In the genomic region with DNA sequence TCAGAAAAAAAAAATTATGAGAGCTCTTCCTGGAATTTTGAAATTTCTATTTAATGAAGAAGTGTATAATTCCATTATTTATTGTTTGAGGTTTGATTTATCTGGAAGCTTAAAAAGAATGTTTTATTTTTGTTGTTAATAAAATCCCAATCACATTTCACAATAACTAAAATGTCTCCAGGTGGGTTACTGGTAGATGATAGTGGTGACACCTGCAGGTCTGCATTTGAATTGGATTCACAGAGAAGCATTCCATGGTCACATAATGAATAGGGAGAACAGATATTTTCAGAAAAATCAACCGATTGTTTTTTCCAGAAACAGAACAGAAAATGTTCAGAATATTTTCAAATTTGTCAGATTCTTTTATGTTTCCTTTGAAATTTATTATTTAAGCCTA, we compare ENCODE assay signal across 18 cellular contexts. TPM values are rescaled to one million over a fixed set of nuclear protein-coding genes. Genes with fewer than 3 reads are reported as not detected.
A peak's percentile ranks its signal among the peaks of the same experiment; 100 is the strongest.
DNase-seq lines count a peak whose midpoint lies in the region; ATAC-seq, FAIRE-seq and TF ChIP-seq lines count a peak whose summit lies in the region.
"Had no signal": no experiment of that assay in that cellular context is flagged by ENCODE, and none has a peak within 500 bp of the region (broad histone marks: within the 10 kb centered on the region; RNA-seq: fewer than 3 reads in every experiment).

No MANE protein-coding gene starts in this region.

- H2BK20ac ChIP-seq in H9 (ENCODE audit: low read depth, low read length, poor library complexity, severe bottlenecking) = no peak overlapping the region

- ATAC-seq in CD4-positive, alpha-beta T cell (ENCODE audit: poor library complexity) = no peak
- ATAC-seq: T-cell had no signal

- dilution Hi-C loops in keratinocyte (cut with MboI; ENCODE audit: extremely low pct_ligation_motif_present, low sequenced_read_pairs) = no loop called here

- no peaks in the 10 kb centered on the region for H3K23me2 ChIP-seq in H9 (ENCODE audit: insufficient read length, low read depth, low read length, poor library complexity, severe bottlenecking)

- H3K79me1 ChIP-seq in H9 (ENCODE audit: insufficient read depth, low read depth, low read length, poor library complexity, severe bottlenecking) = no peaks in the 10 kb centered on the region

- H3K36me3 Mint-ChIP-seq in H9 (ENCODE audit: insufficient read depth in 1 of 3, low read depth in 3 of 3) = no peaks in the 10 kb centered on the region; a peak in 1 of 7 replicates
- peaks cover 41% of the 10 kb centered on the region for H3K36me3 Mint-ChIP-seq in CD4-positive, alpha-beta T cell (ENCODE audit: low read depth)

- intact Hi-C loops in CD4-positive, alpha-beta T cell (cut with DNase I, micrococcal nuclease) = no loop called here

- H2AFZ ChIP-seq in H9 (ENCODE audit: low read length) (no peak overlapping the region), keratinocyte (ENCODE audit: control insufficient read depth, low read length) (no peak overlapping the region)

- H3K56ac ChIP-seq in H9 (ENCODE audit: insufficient read length, low read depth, low read length) = no peak overlapping the region

- H3K4me1 Mint-ChIP-seq in H9 = peaks cover 9 to 12% of the 10 kb centered on the region in 2 experiments
- peaks cover 4% of the 10 kb centered on the region for H3K4me1 Mint-ChIP-seq in CD4-positive, alpha-beta T cell (ENCODE audit: low read depth)

- no peaks in the 10 kb centered on the region; a peak in 1 of 5 replicates for H3K9me3 Mint-ChIP-seq in H9
- no peaks in the 10 kb centered on the region for H3K9me3 Mint-ChIP-seq in CD4-positive, alpha-beta T cell
- H3K9me3 Mint-ChIP-seq: T-cell had no signal

- peak; percentile 13 for TF ChIP-seq CTCF in AG09309 (IDR thresholded peaks at IDR 0.05; ENCODE audit: control insufficient read depth, insufficient read depth, low read depth, low read length, missing control alignments)
- peak; percentile 63 for TF ChIP-seq CTCF in H9 (conservative IDR thresholded peaks at IDR 0.05)
- TF ChIP-seq CTCF in RWPE1 (conservative IDR thresholded peaks at IDR 0.05; ENCODE audit: low read depth) = peak; percentile 54
- TF ChIP-seq CTCF in keratinocyte (optimal IDR thresholded peaks at IDR 0.05 in 1 of 3, IDR thresholded peaks at IDR 0.05 in 1 of 3, conservative IDR thresholded peaks at IDR 0.05 in 1 of 3; ENCODE audit: extremely low read depth in 1 of 3, insufficient read depth in 2 of 3, low read length in 3 of 3) = peak in 2 of 3 experiments; percentile 19 to 24
- no peak for TF ChIP-seq CTCF in CD4-positive, alpha-beta T cell (IDR thresholded peaks at IDR 0.05)

- H2BK120ac ChIP-seq in H9 (ENCODE audit: low read depth, low read length, poor library complexity, severe bottlenecking) = no peak overlapping the region

- H3K27me3 Mint-ChIP-seq in H9 (ENCODE audit: low read depth) = no peaks in the 10 kb centered on the region
- H3K27me3 Mint-ChIP-seq in CD4-positive, alpha-beta T cell = no peaks in the 10 kb centered on the region
- H3K27me3 Mint-ChIP-seq: T-cell had no signal

- H3K4ac ChIP-seq in H9 (ENCODE audit: low read depth, low read length) = no peak overlapping the region

- no peak for DNase-seq in AG09309 (ENCODE audit: low read depth)
- no peak for DNase-seq in H9
- DNase-seq in RWPE1 (ENCODE audit: low spot score) = peak; percentile 47
- no peak for DNase-seq in keratinocyte (ENCODE audit: low read depth, low spot score)
- DNase-seq in EL = no peak
- no peak for DNase-seq in CD4-positive, alpha-beta T cell
- no peak for DNase-seq in GOT3 (lab: John Stamatoyannopoulos, UW)
- no peak for DNase-seq in GF-D8 (lab: John Stamatoyannopoulos, UW)
- DNase-seq: adrenal gland; central memory CD4-positive, alpha-beta T cell; DMS 273 treated with DMSO at 0.1 percent for 48 hours; effector memory CD4-positive, alpha-beta T cell; left cardiac atrium; NCI-H2029 treated with DMSO at 0.1 percent for 48 hours; NCI-H526 treated with DMSO at 0.1 percent for 48 hours; stimulated activated CD4-positive, alpha-beta T cell treated with anti-CD3 and anti-CD28 coated beads, Interleukin-4, amount 100 ng/mL, for 1 hour; T-cell had no signal

- no peak overlapping the region for H3K4me3 Mint-ChIP-seq in H9
- H3K4me3 Mint-ChIP-seq in CD4-positive, alpha-beta T cell = no peak overlapping the region
- H3K4me3 Mint-ChIP-seq: T-cell had no signal

- H3K27ac ChIP-seq in H9 (ENCODE audit: insufficient read length, low read depth, low read length) (no peak overlapping the region), RWPE1 (no peak overlapping the region), keratinocyte (ENCODE audit: control insufficient read depth, insufficient read depth, low read length) (no peak overlapping the region)
- no peak overlapping the region for H3K27ac ChIP-seq in CD4-positive, alpha-beta T cell (ENCODE audit: low read depth, low read length)
- H3K27ac ChIP-seq: adrenal gland, suprapubic skin had no signal

- H3K9me3 ChIP-seq in H9 (ENCODE audit: control insufficient read depth, low read depth, low read length) (no peaks in the 10 kb centered on the region), keratinocyte (ENCODE audit: control insufficient read depth, low read depth, low read length) (no peaks in the 10 kb centered on the region)
- no peaks in the 10 kb centered on the region for H3K9me3 ChIP-seq in CD4-positive, alpha-beta T cell (ENCODE audit: control insufficient read depth, low read length)
- H3K9me3 ChIP-seq: adrenal gland, suprapubic skin had no signal

- no peaks in the 10 kb centered on the region for H4K20me1 ChIP-seq in H9 (ENCODE audit: control insufficient read depth, insufficient read depth, insufficient read length)
- no peaks in the 10 kb centered on the region for H4K20me1 ChIP-seq in keratinocyte (ENCODE audit: control insufficient read depth, extremely low read depth, insufficient read depth, low read length)

- H3K23ac ChIP-seq in H9 (ENCODE audit: insufficient read length, low read depth, low read length) = no peak overlapping the region

- H2BK5ac ChIP-seq in H9 (ENCODE audit: insufficient read length, low read length) = no peak overlapping the region

- H3K4me2 ChIP-seq in H9 (ENCODE audit: insufficient read depth, insufficient read length, low read length) (no peak overlapping the region), keratinocyte (ENCODE audit: control insufficient read depth, extremely low read depth, insufficient read depth, low read depth, low read length) (no peak overlapping the region)

- WGBS in H9 (ENCODE audit: extremely low coverage, insufficient read length, low lambda C conversion rate) = no CpG with 5 or more reads among the region's 1 CpG

- H4K8ac ChIP-seq in H9 (replicated peaks; ENCODE audit: insufficient read length, low read depth, low read length) = no peak overlapping the region

- no peak overlapping the region for H2AK5ac ChIP-seq in H9 (ENCODE audit: insufficient read length, low read length)

- H2BK15ac ChIP-seq in H9 (ENCODE audit: low read depth, low read length) = no peak overlapping the region

- H3K79me2 ChIP-seq in H9 (ENCODE audit: insufficient read depth, low read length) = no peaks in the 10 kb centered on the region
- no peaks in the 10 kb centered on the region for H3K79me2 ChIP-seq in keratinocyte (ENCODE audit: control insufficient read depth, insufficient read depth, low read length)

- H3K4me1 ChIP-seq in H9 (ENCODE audit: insufficient read depth, low read length) (no peaks in the 10 kb centered on the region), keratinocyte (ENCODE audit: control insufficient read depth, extremely low read depth, insufficient read depth, low read length) (no peaks in the 10 kb centered on the region)
- H3K4me1 ChIP-seq: suprapubic skin had no signal

- no peak for FAIRE-seq in keratinocyte (lab: Jason Lieb, UNC)

- H3K9ac ChIP-seq in H9 (ENCODE audit: extremely low read depth, insufficient read length, low read length) = no peak overlapping the region
- H3K9ac ChIP-seq in keratinocyte (ENCODE audit: control insufficient read depth, extremely low read depth, insufficient read depth, low read length) = no peak overlapping the region

- CTCF ChIA-PET in RWPE1 (lab: Yijun Ruan, JAX) = interaction anchor here (0.6 to 1.4 kb wide), 11 partner anchors 9 to 960 kb away, joined by 3 to 6 read pairs (median 3); no protein-coding TSS in a partner anchor
- CTCF ChIA-PET in CD4-positive, alpha-beta T cell (lab: Charles Lee) = interaction anchor here (0.6 kb wide), 1 partner anchor 302 kb away, joined by 3 read pairs; no protein-coding TSS in a partner anchor

- H4K5ac ChIP-seq in H9 (ENCODE audit: insufficient read length, low read depth, low read length) = no peak overlapping the region

- H3K27ac Mint-ChIP-seq in H9 = no peak overlapping the region
- H3K27ac Mint-ChIP-seq in CD4-positive, alpha-beta T cell = no peak overlapping the region
- H3K27ac Mint-ChIP-seq: T-cell had no signal

- H3K14ac ChIP-seq in H9 (ENCODE audit: insufficient read depth, low read length) = no peak overlapping the region

- no peak overlapping the region for H3K4me3 ChIP-seq in AG09309 (ENCODE audit: control insufficient read depth, low read depth, low read length)
- H3K4me3 ChIP-seq in keratinocyte (ENCODE audit: control insufficient read depth in 2 of 3, extremely low read depth in 1 of 3, insufficient read depth in 2 of 3, low read depth in 1 of 3, low read length in 3 of 3) = no peak overlapping the region
- H3K4me3 ChIP-seq: adrenal gland, suprapubic skin had no signal

- no peak overlapping the region for H3K18ac ChIP-seq in H9 (ENCODE audit: insufficient read length, low read depth, low read length)

- H3K36me3 ChIP-seq in keratinocyte (ENCODE audit: control insufficient read depth in 2 of 2, extremely low read depth in 1 of 2, insufficient read depth in 2 of 2, low read length in 2 of 2) = peaks cover 0 to 3% of the 10 kb centered on the region in 2 experiments
- H3K36me3 ChIP-seq: adrenal gland had no signal

- no peak overlapping the region for H4K91ac ChIP-seq in H9 (ENCODE audit: insufficient read length, low read depth, low read length)

- no peaks in the 10 kb centered on the region for H3K27me3 ChIP-seq in H9 (ENCODE audit: insufficient read depth, low read length)
- H3K27me3 ChIP-seq in keratinocyte (ENCODE audit: control insufficient read depth, extremely low read depth, insufficient read depth, low read length) = no peaks in the 10 kb centered on the region
- no peaks in the 10 kb centered on the region for H3K27me3 ChIP-seq in CD4-positive, alpha-beta T cell (ENCODE audit: control insufficient read depth, insufficient read depth, low read length)
- H3K27me3 ChIP-seq: adrenal gland, suprapubic skin had no signal

- no peak overlapping the region for H3T11ph ChIP-seq in H9 (ENCODE audit: low read length)

- H2BK12ac ChIP-seq in H9 (ENCODE audit: insufficient read length, low read depth, low read length) = no peak overlapping the region

- no peaks in the 10 kb centered on the region for H3K9me1 ChIP-seq in keratinocyte (ENCODE audit: control insufficient read depth, extremely low read depth, insufficient read depth, low read length)

- POLR2A ChIA-PET in RWPE1 (lab: Yijun Ruan, JAX; ENCODE audit: low non-redundant PET) = interaction anchor here (0.6 kb wide), 1 partner anchor 242 kb away, joined by 5 read pairs; no protein-coding TSS in a partner anchor
- POLR2A ChIA-PET in CD4-positive, alpha-beta T cell (lab: Charles Lee) = no interaction called here

RNA-seq across cellular contexts. Expression of gene ASB7, which starts 48.3 kb away (rescaled TPM):
- 12.8 and 13.9 TPM in 2 replicates for total RNA-seq in H9 (2021)
- 9.5 to 10.8 TPM (median 10.4 TPM) in 3 replicates for polyA plus RNA-seq in keratinocyte
- 4.0 TPM for polyA plus RNA-seq in keratinocyte (2011; ENCODE audit: low read depth)
- 7.4 and 9.4 TPM in 2 replicates for polyA plus RNA-seq in keratinocyte (2011; cell fraction: cytosol; rRNA removed)
- polyA plus RNA-seq in keratinocyte (2011; cell fraction: nucleus; rRNA removed) = 11.7 and 12.0 TPM in 2 replicates
- 4.5 and 8.3 TPM in 2 replicates for polyA plus RNA-seq in keratinocyte (2012; ENCODE audit: low replicate concordance)
- 7.8 to 15.8 TPM (median 14.4 TPM) in 3 replicates for polyA minus RNA-seq in keratinocyte
- 8.1 TPM for polyA minus RNA-seq in keratinocyte (2011; cell fraction: cytosol; rRNA and poly(A)+ RNA removed)
- 9.3 and 16.2 TPM in 2 replicates for polyA minus RNA-seq in keratinocyte (2011; cell fraction: nucleus; rRNA and poly(A)+ RNA removed)
- 10 to 100 TPM; 14.9 to 16.7 TPM for total RNA-seq in CD4-positive, alpha-beta T cell

RNA-seq across cellular contexts. Expression of gene LINS1, which starts 48.7 kb away (rescaled TPM):
- total RNA-seq in H9 (2021) = 8.8 and 11.2 TPM in 2 replicates
- polyA plus RNA-seq in keratinocyte = 12.9 to 19.4 TPM (median 14.9 TPM) in 3 replicates
- 5.0 TPM for polyA plus RNA-seq in keratinocyte (2011; ENCODE audit: low read depth)
- polyA plus RNA-seq in keratinocyte (2011; cell fraction: cytosol; rRNA removed) = 4.0 and 9.8 TPM in 2 replicates
- 28.9 and 35.5 TPM in 2 replicates for polyA plus RNA-seq in keratinocyte (2011; cell fraction: nucleus; rRNA removed)
- polyA plus RNA-seq in keratinocyte (2012; ENCODE audit: low replicate concordance) = 7.1 and 9.8 TPM in 2 replicates
- 14.9 to 27.8 TPM (median 20.0 TPM) in 3 replicates for polyA minus RNA-seq in keratinocyte
- polyA minus RNA-seq in keratinocyte (2011; cell fraction: cytosol; rRNA and poly(A)+ RNA removed) = 8.4 TPM
- polyA minus RNA-seq in keratinocyte (2011; cell fraction: nucleus; rRNA and poly(A)+ RNA removed) = 10.0 and 28.2 TPM in 2 replicates
- total RNA-seq in CD4-positive, alpha-beta T cell = 10 to 100 TPM; 38.9 to 39.6 TPM
